ENCODE assay signal across 10 cellular contexts in the genomic region with DNA sequence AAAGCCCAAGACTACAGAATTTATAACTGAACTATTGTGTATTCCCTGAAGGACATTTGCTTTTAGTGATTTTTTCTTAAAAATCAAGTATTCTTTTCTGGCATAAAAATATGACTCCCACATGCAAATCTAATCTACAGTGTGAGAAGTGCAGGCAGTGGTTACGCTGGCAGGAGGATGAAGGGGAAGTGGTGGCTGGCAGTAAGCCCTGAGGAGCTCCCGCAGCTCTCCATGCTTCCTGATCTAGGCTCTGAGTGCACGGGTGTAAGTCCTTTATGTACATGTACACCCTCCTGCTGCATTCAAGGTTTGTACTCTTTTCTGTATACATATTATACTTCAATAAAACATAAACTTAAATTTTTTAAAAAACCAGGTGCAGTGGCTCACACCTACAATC.
DNase-seq lines count a peak whose midpoint lies in the region; ATAC-seq and TF ChIP-seq lines count a peak whose summit lies in the region.
"Had no signal": no experiment of that assay in that cellular context is flagged by ENCODE, and none has a peak within 500 bp of the region (broad histone marks: within the 10 kb centered on the region; RNA-seq: fewer than 3 reads in every experiment).

No MANE protein-coding gene starts in this region.

- H3K27ac Mint-ChIP-seq in activated naive CD8-positive, alpha-beta T cell = no peak overlapping the region
- H3K27ac Mint-ChIP-seq in activated naive CD8-positive, alpha-beta T cell treated with anti-CD3 and anti-CD28 coated beads for 36 hours = no peak overlapping the region

- H3K36me3 Mint-ChIP-seq in activated naive CD8-positive, alpha-beta T cell = peaks cover 6% of the 10 kb centered on the region
- H3K36me3 Mint-ChIP-seq in activated naive CD8-positive, alpha-beta T cell treated with anti-CD3 and anti-CD28 coated beads for 36 hours = no peaks in the 10 kb centered on the region

- H3K4me1 ChIP-seq in BE2C = no peaks in the 10 kb centered on the region

- H3K27me3 Mint-ChIP-seq in activated naive CD8-positive, alpha-beta T cell = no peaks in the 10 kb centered on the region
- no peaks in the 10 kb centered on the region for H3K27me3 Mint-ChIP-seq in activated naive CD8-positive, alpha-beta T cell treated with anti-CD3 and anti-CD28 coated beads for 36 hours

- no peaks in the 10 kb centered on the region for H3K27me3 ChIP-seq in BE2C

- H3K36me3 ChIP-seq in BE2C = no peaks in the 10 kb centered on the region

- H3K4me1 Mint-ChIP-seq in activated naive CD8-positive, alpha-beta T cell (ENCODE audit: low read depth) = peaks cover 45% of the 10 kb centered on the region
- peaks cover 68% of the 10 kb centered on the region for H3K4me1 Mint-ChIP-seq in activated naive CD8-positive, alpha-beta T cell treated with anti-CD3 and anti-CD28 coated beads for 36 hours
- H3K4me1 Mint-ChIP-seq: neural crest cell had no signal

- no peak for ATAC-seq in GM21526 (IDR thresholded peaks at IDR 0.05; ENCODE audit: low FRiP score, unreplicated experiment)

- no peaks in the 10 kb centered on the region for H3K9me3 ChIP-seq in BE2C

- H3K4me3 ChIP-seq in fibroblast of villous mesenchyme (ENCODE audit: low read depth, low read length) (no peak overlapping the region), BE2C (ENCODE audit: low read depth, low read length) (no peak overlapping the region)

- TF ChIP-seq CTCF in fibroblast of villous mesenchyme (IDR thresholded peaks at IDR 0.05; ENCODE audit: insufficient read depth, low read depth, low read length) = no peak
- no peak for TF ChIP-seq CTCF in BE2C (IDR thresholded peaks at IDR 0.05; ENCODE audit: low read depth, low read length)

- peak overlapping the region; percentile 32 for H3K4me3 Mint-ChIP-seq in activated naive CD8-positive, alpha-beta T cell
- no peak overlapping the region for H3K4me3 Mint-ChIP-seq in activated naive CD8-positive, alpha-beta T cell treated with anti-CD3 and anti-CD28 coated beads for 36 hours
- H3K4me3 Mint-ChIP-seq: neural crest cell had no signal

- no peak for DNase-seq in activated naive CD8-positive, alpha-beta T cell treated with anti-CD3 and anti-CD28 coated beads for 36 hours
- peak; percentile 81 for DNase-seq in RPMI8226
- peak; percentile 74 for DNase-seq in fibroblast of villous mesenchyme (ENCODE audit: low read depth)
- peak; percentile 68 for DNase-seq in stromal cell of bone marrow (ENCODE audit: low read depth)
- no peak for DNase-seq in BE2C
- DNase-seq in stimulated activated CD4-positive, alpha-beta T cell treated with anti-CD3 and anti-CD28 coated beads, Interleukin-2, amount 100 ng/mL, for 48 hours = no peak
- DNase-seq: NCI-H1092 treated with DMSO at 0.1 percent for 48 hours had no signal

- H3K9me3 Mint-ChIP-seq in activated naive CD8-positive, alpha-beta T cell (ENCODE audit: low read depth) = no peaks in the 10 kb centered on the region
- H3K9me3 Mint-ChIP-seq in activated naive CD8-positive, alpha-beta T cell treated with anti-CD3 and anti-CD28 coated beads for 36 hours = no peaks in the 10 kb centered on the region
- H3K9me3 Mint-ChIP-seq: neural crest cell had no signal

Comparison
In these comparisons a context has a peak if more than half of its experiments do, and no peak if none do; other contexts are left out.
1. DNase-seq: peak in RPMI8226 (single experiment), fibroblast of villous mesenchyme (single experiment) and stromal cell of bone marrow (single experiment); none in activated naive CD8-positive, alpha-beta T cell treated with anti-CD3 and anti-CD28 coated beads for 36 hours (single experiment), BE2C (single experiment) and stimulated activated CD4-positive, alpha-beta T cell treated with anti-CD3 and anti-CD28 coated beads, Interleukin-2, amount 100 ng/mL, for 48 hours (0 of 2).